ENCODE assay signal across 10 cellular contexts in the genomic region with DNA sequence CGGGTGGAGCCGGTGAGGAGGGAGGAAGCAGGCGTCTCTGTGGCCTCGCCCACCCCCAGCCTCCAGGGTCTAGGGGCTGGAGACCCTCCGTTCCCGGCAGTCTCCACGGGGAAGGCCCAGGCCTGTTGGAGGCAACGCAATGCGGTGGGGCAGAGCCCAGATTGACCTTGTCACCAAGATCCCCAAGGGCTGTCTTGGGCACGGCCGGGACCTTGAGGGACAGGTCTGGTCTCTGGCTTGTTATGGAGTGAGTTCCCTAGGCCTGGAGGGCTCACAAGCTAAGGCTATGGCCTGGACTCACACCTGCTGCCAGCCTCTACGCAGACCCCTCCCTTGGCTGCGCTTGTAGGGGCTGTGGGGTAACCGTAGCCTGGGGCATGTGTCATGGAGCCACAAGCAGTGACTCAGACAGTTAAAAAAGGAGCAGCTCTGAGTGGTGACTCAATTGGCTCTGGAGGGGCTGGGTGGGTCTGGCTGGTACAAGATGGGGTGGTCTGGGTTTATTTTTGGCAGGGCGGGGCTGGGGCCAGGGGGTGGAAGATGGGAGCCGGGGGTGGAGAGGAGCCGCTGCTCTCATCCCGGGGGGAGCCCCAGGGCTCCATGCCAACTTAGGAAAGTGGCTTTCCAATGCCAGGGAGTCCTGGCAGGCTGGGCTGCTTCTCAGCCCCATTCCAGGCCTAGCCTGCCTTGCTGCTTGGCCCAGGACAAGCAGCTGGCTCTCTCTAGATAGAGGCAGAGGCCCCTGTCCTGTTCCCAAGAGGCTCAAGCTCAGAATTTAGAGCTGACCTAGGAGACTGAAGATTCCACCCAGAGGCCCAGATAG. TPM values are rescaled to one million over a fixed set of nuclear protein-coding genes. Genes with fewer than 3 reads are reported as not detected.
DNase-seq lines count a peak whose midpoint lies in the region; ATAC-seq, FAIRE-seq and TF ChIP-seq lines count a peak whose summit lies in the region.
"Not testable (repeated sequence)": the region's sequence is repeated elsewhere in the genome, so short reads cannot be mapped to it uniquely, and the experiment has no call there.
"Had no signal": no experiment of that assay in that cellular context is flagged by ENCODE, and none has a peak within 500 bp of the region (broad histone marks: within the 10 kb centered on the region; RNA-seq: fewer than 3 reads in every experiment).

No MANE protein-coding gene starts in this region.

- no CpG with 5 or more reads among the region's 18 CpGs for WGBS in esophagus muscularis mucosa

- not testable (repeated sequence) for H2AFZ ChIP-seq in HCT116 (ENCODE audit: low read depth, low read length, poor library complexity, severe bottlenecking)

- TF ChIP-seq EP300 in esophagus muscularis mucosa (IDR thresholded peaks at IDR 0.05) = not testable (repeated sequence)

- not testable (repeated sequence) for TF ChIP-seq POLR2A in HCT116 (IDR thresholded peaks at IDR 0.05; ENCODE audit: borderline replicate concordance, extremely low read depth, insufficient read depth, insufficient read length); esophagus muscularis mucosa (IDR thresholded peaks at IDR 0.05; ENCODE audit: low read depth); vagina (IDR thresholded peaks at IDR 0.05)

- not testable (repeated sequence) for TF ChIP-seq CTCF in HCT116 (IDR thresholded peaks at IDR 0.05 in 2 of 3, conservative IDR thresholded peaks at IDR 0.05 in 1 of 3; ENCODE audit: borderline replicate concordance in 1 of 3, insufficient read depth in 1 of 3, low read depth in 2 of 3, low read length in 2 of 3); esophagus muscularis mucosa (IDR thresholded peaks at IDR 0.05); right atrium auricular region (IDR thresholded peaks at IDR 0.05); osteocyte (IDR thresholded peaks at IDR 0.05); vagina (IDR thresholded peaks at IDR 0.05)

- H3K9me2 ChIP-seq in HCT116 (ENCODE audit: insufficient read depth) = not testable (repeated sequence)

- ATAC-seq in HCT116 = peak; percentile 82
- peak; percentile 71 for ATAC-seq in activated naive CD8-positive, alpha-beta T cell treated with anti-CD3 and anti-CD28 coated beads, Interleukin-2, amount 50 U/mL, for 24 hours
- peak; percentile 34 for ATAC-seq in stimulated activated naive CD8-positive, alpha-beta T cell treated with anti-CD3 and anti-CD28 coated beads, Interleukin-15, amount 100 ng/mL, for 72 hours

- H3K27ac Mint-ChIP-seq in activated naive CD8-positive, alpha-beta T cell treated with anti-CD3 and anti-CD28 coated beads, Interleukin-2, amount 50 U/mL, for 24 hours; stimulated activated naive CD8-positive, alpha-beta T cell treated with anti-CD3 and anti-CD28 coated beads, Interleukin-15, amount 100 ng/mL, for 72 hours: not testable (repeated sequence)
- peak overlapping the region; percentile 71 for H3K27ac Mint-ChIP-seq in osteocyte (ENCODE audit: unreplicated experiment)

- intact Hi-C loops in HCT116 (cut with micrococcal nuclease); esophagus muscularis mucosa (cut with DNase I); vagina (cut with DNase I): not testable (repeated sequence)

- H3K4me3 Mint-ChIP-seq in activated naive CD8-positive, alpha-beta T cell treated with anti-CD3 and anti-CD28 coated beads, Interleukin-2, amount 50 U/mL, for 24 hours; osteocyte (ENCODE audit: unreplicated experiment); stimulated activated naive CD8-positive, alpha-beta T cell treated with anti-CD3 and anti-CD28 coated beads, Interleukin-15, amount 100 ng/mL, for 72 hours: not testable (repeated sequence)

- FAIRE-seq in RCC 7860 (lab: Jason Lieb, UNC) = peak; percentile 4

- H3K9ac ChIP-seq in HCT116 (ENCODE audit: low read length) = not testable (repeated sequence)

- peaks cover 16% of the 10 kb centered on the region for H3K4me1 Mint-ChIP-seq in activated naive CD8-positive, alpha-beta T cell treated with anti-CD3 and anti-CD28 coated beads, Interleukin-2, amount 50 U/mL, for 24 hours
- peaks cover 70% of the 10 kb centered on the region for H3K4me1 Mint-ChIP-seq in osteocyte (ENCODE audit: unreplicated experiment)
- peaks cover 19% of the 10 kb centered on the region for H3K4me1 Mint-ChIP-seq in stimulated activated naive CD8-positive, alpha-beta T cell treated with anti-CD3 and anti-CD28 coated beads, Interleukin-15, amount 100 ng/mL, for 72 hours

- not testable (repeated sequence) for H3K27me3 ChIP-seq in HCT116 (ENCODE audit: insufficient read depth, low read length); esophagus muscularis mucosa; right atrium auricular region; vagina

- H3K36me3 Mint-ChIP-seq in activated naive CD8-positive, alpha-beta T cell treated with anti-CD3 and anti-CD28 coated beads, Interleukin-2, amount 50 U/mL, for 24 hours (ENCODE audit: low read depth); osteocyte (ENCODE audit: unreplicated experiment): not testable (repeated sequence)

- POLR2A ChIA-PET in HCT116 (lab: Charles Lee) = not testable (repeated sequence)

- H3K4me3 ChIP-seq in HCT116 (replicated peaks in 1 of 2; ENCODE audit: low read depth in 1 of 2, low read length in 2 of 2); esophagus muscularis mucosa; right atrium auricular region; vagina: not testable (repeated sequence)

- H3K27ac ChIP-seq in HCT116 (ENCODE audit: low read depth, low read length) = peak overlapping the region; percentile 38; the same call in 1 of the 2 replicates
- peak overlapping the region; percentile 86 to 94 (median 87) for H3K27ac ChIP-seq in esophagus muscularis mucosa (replicated peaks in 1 of 4)
- peak overlapping the region; percentile 79 to 97 for H3K27ac ChIP-seq in right atrium auricular region
- peak overlapping the region; percentile 84 for H3K27ac ChIP-seq in vagina

- not testable (repeated sequence) for H3K9me3 Mint-ChIP-seq in activated naive CD8-positive, alpha-beta T cell treated with anti-CD3 and anti-CD28 coated beads, Interleukin-2, amount 50 U/mL, for 24 hours; osteocyte (ENCODE audit: unreplicated experiment); stimulated activated naive CD8-positive, alpha-beta T cell treated with anti-CD3 and anti-CD28 coated beads, Interleukin-15, amount 100 ng/mL, for 72 hours

- not testable (repeated sequence) for BruUV-seq in HCT116 (replicated peaks; lab: Mats Ljungman, UMichigan)

- H4K20me1 ChIP-seq in HCT116 (ENCODE audit: insufficient read depth) = not testable (repeated sequence)

- DNase-seq in HCT116 (ENCODE audit: low read depth, low spot score); RCC 7860 (ENCODE audit: low spot score); activated naive CD8-positive, alpha-beta T cell treated with anti-CD3 and anti-CD28 coated beads, Interleukin-2, amount 50 U/mL, for 24 hours; esophagus muscularis mucosa (ENCODE audit: extremely low spot score); right atrium auricular region (ENCODE audit: low spot score); osteocyte (ENCODE audit: extremely low spot score, unreplicated experiment); stimulated activated naive CD8-positive, alpha-beta T cell treated with anti-CD3 and anti-CD28 coated beads, Interleukin-15, amount 100 ng/mL, for 72 hours; vagina (ENCODE audit: extremely low spot score in 2 of 2): not testable (repeated sequence)

- RAD21 ChIA-PET in HCT116 (lab: Charles Lee; ENCODE audit: low non-redundant PET in 1 of 2, low total read pairs in 2 of 2, uncharacterized antibody in 2 of 2, unreplicated experiment in 2 of 2) = not testable (repeated sequence)

- peaks cover 3 to 11% of the 10 kb centered on the region in 2 experiments; a peak in 3 of 4 replicates for H3K4me1 ChIP-seq in HCT116 (ENCODE audit: control insufficient read depth in 1 of 2, insufficient read depth in 2 of 2, low read length in 2 of 2)
- H3K4me1 ChIP-seq in esophagus muscularis mucosa = peaks cover 57 to 87% (median 86%) of the 10 kb centered on the region in 4 donors
- peaks cover 0 to 73% of the 10 kb centered on the region in 2 donors for H3K4me1 ChIP-seq in right atrium auricular region
- peaks cover 73% of the 10 kb centered on the region for H3K4me1 ChIP-seq in vagina

- peak overlapping the region; percentile 37; the same call in 1 of the 2 replicates for H3K4me2 ChIP-seq in HCT116 (ENCODE audit: low read length)

- H3K9me3 ChIP-seq in HCT116 (ENCODE audit: control insufficient read depth in 1 of 2, insufficient read depth in 1 of 2, low read depth in 1 of 2, low read length in 2 of 2); esophagus muscularis mucosa; right atrium auricular region; vagina: not testable (repeated sequence)

- not testable (repeated sequence) for H3K27me3 Mint-ChIP-seq in activated naive CD8-positive, alpha-beta T cell treated with anti-CD3 and anti-CD28 coated beads, Interleukin-2, amount 50 U/mL, for 24 hours; osteocyte (ENCODE audit: unreplicated experiment); stimulated activated naive CD8-positive, alpha-beta T cell treated with anti-CD3 and anti-CD28 coated beads, Interleukin-15, amount 100 ng/mL, for 72 hours

- CTCF ChIA-PET in HCT116 (lab: Charles Lee) = not testable (repeated sequence)

- not testable (repeated sequence) for H3K36me3 ChIP-seq in HCT116 (ENCODE audit: control insufficient read depth in 1 of 2, insufficient read depth in 2 of 2, low read length in 2 of 2); esophagus muscularis mucosa; right atrium auricular region; vagina

- not testable (repeated sequence) for TF ChIP-seq RAD21 in HCT116 (IDR thresholded peaks at IDR 0.05; ENCODE audit: low read depth)

- H3K79me2 ChIP-seq in HCT116 (ENCODE audit: insufficient read depth, low read length) = not testable (repeated sequence)

RNA-seq across cellular contexts. Expression of gene CSPG4, which starts 9.0 kb away (rescaled TPM):
- total RNA-seq in HCT116 (2021; ENCODE audit: unreplicated experiment) (18.1 TPM), esophagus muscularis mucosa (100 to 1,000 TPM; 133 to 386 (median 182) TPM), right atrium auricular region (10 to 100 TPM; 32.6 to 55.6 TPM), osteocyte (43.3 and 48.1 TPM in 2 replicates), vagina (23.1 TPM)
- polyA plus RNA-seq in HCT116 (2012) = 17.8 and 20.2 TPM in 2 replicates
- total RNA-seq: natural killer cell treated with Interleukin-12 subunit alpha and Interleukin-12 subunit beta and Interleukin-15 and Interleukin-18, amount 100 ng/mL, for 72 hours had no signal
- polyA plus RNA-seq: CD14-positive monocyte had no signal

RNA-seq across cellular contexts. Expression of gene SNX33, which starts 55.9 kb away (rescaled TPM):
- total RNA-seq in HCT116 (2021; ENCODE audit: unreplicated experiment) (8.3 TPM), esophagus muscularis mucosa (10 to 100 TPM; 27.8 to 47.6 (median 40.1) TPM), right atrium auricular region (10 to 100 TPM; 10.3 to 20.5 TPM), osteocyte (36.3 and 36.7 TPM in 2 replicates), vagina (23.6 TPM)
- 16.0 and 17.6 TPM in 2 replicates for polyA plus RNA-seq in HCT116 (2012)

Comparison
In these comparisons a context has a peak if more than half of its experiments do, and no peak if none do; other contexts are left out.
1. H3K27ac ChIP-seq: peak in every context shown above with its lines; median percentile 88 in right atrium auricular region; 87 in esophagus muscularis mucosa; 84 in vagina; 38 in HCT116.